In the genomic region with DNA sequence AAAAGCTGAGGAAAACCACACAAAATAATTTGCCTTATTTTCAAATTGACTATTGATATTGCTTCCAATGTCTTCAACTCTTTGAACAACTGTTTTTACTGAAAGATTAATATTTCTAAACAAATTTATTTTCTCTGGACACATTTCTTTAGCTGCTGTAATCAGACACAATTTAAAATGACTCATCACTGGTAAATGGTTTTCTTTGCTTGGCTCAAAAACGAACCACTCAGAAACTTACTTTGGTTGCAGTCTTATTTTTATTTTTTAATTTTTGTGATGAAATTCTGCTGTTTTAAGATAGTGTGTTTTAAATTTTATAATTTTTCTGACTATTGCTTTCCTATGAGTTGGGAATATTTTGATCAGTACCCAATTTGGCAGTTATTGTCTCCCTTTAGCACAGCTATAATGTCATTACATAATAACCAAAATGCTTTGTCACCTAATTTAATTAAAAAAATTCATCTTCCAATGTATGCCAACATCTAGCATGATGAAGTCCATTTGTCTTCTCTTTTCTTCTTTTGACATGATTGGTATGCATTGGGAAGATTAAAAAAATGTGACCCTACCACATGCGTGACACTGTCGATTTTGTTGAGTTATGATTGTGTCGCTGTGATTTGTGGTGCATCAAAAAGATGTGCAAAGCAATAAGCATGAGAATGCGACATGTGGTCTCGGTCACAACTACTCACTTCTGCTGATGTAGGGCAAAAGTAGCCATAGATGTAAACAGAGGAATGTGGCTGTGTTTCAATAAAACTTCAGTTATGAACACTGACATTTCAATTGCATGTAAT, we compare ENCODE assay signal across 1 cellular context.
TF ChIP-seq lines count a peak whose summit lies in the region.

No MANE protein-coding gene starts in this region.

TF ChIP-seq in SK-N-SH, 30 proteins besides CTCF, POLR2A, EP300 and RAD21 (continued from another document):
- TF ChIP-seq, protein P1, sequence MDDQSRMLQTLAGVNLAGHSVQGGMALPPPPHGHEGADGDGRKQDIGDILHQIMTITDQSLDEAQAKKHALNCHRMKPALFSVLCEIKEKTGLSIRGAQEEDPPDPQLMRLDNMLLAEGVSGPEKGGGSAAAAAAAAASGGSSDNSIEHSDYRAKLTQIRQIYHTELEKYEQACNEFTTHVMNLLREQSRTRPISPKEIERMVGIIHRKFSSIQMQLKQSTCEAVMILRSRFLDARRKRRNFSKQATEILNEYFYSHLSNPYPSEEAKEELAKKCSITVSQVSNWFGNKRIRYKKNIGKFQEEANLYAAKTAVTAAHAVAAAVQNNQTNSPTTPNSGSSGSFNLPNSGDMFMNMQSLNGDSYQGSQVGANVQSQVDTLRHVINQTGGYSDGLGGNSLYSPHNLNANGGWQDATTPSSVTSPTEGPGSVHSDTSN (IDR thresholded peaks at IDR 0.05), result peak; percentile 85; the same call in 1 of the 2 replicates
